Comparison of ENCODE assay signal across 9 cellular contexts in genomic region chr12:127893875-127894635, GRCh38.
DNase-seq lines count a peak whose midpoint lies in the region; ATAC-seq and TF ChIP-seq lines count a peak whose summit lies in the region.
"Had no signal": no experiment of that assay in that cellular context is flagged by ENCODE, and none has a peak within 500 bp of the region (broad histone marks: within the 10 kb centered on the region; RNA-seq: fewer than 3 reads in every experiment).

No MANE protein-coding gene starts in this region.

- no peak overlapping the region for H3K4me3 ChIP-seq in GM12865 (ENCODE audit: low read depth, low read length)

- H3K36me3 Mint-ChIP-seq in chondrocyte (ENCODE audit: low read depth) (no peaks in the 10 kb centered on the region), nephron progenitor cell (ENCODE audit: low read depth) (no peaks in the 10 kb centered on the region)
- H3K36me3 Mint-ChIP-seq in activated CD4-positive, alpha-beta T cell treated with anti-CD3 and anti-CD28 coated beads, Interleukin-2, amount 10 ng/mL, durations not matched to agents 24 days and 14 days (ENCODE audit: low read depth): no peaks in the 10 kb centered on the region
- no peaks in the 10 kb centered on the region for H3K36me3 Mint-ChIP-seq in activated CD8-positive, alpha-beta memory T cell treated with anti-CD3 and anti-CD28 coated beads, Interleukin-2, amount 10 ng/mL, durations not matched to agents 7 days and 5 days

- ATAC-seq in HG02970 (IDR thresholded peaks at IDR 0.05; ENCODE audit: low FRiP score, unreplicated experiment): no peak
- no peak for ATAC-seq in activated CD8-positive, alpha-beta memory T cell treated with anti-CD3 and anti-CD28 coated beads, Interleukin-2, amount 10 ng/mL, durations not matched to agents 7 days and 5 days

- H3K4me3 Mint-ChIP-seq in chondrocyte (ENCODE audit: unreplicated experiment) (no peak overlapping the region), nephron progenitor cell (no peak overlapping the region)
- no peak overlapping the region for H3K4me3 Mint-ChIP-seq in activated CD4-positive, alpha-beta T cell treated with anti-CD3 and anti-CD28 coated beads, Interleukin-2, amount 10 ng/mL, durations not matched to agents 24 days and 14 days
- H3K4me3 Mint-ChIP-seq in activated CD8-positive, alpha-beta memory T cell treated with anti-CD3 and anti-CD28 coated beads, Interleukin-2, amount 10 ng/mL, durations not matched to agents 7 days and 5 days: no peak overlapping the region

- DNase-seq in GM12865 (ENCODE audit: low read depth) (peak; percentile 1), NAMALWA (ENCODE audit: low spot score) (peak; percentile 38), chondrocyte (ENCODE audit: low spot score) (no peak), nephron progenitor cell (peak; percentile 8), SIG-M5 treated with dmso at 0.1 percent for 504 hours (lab: John Stamatoyannopoulos, UW; ENCODE audit: unreplicated experiment) (no peak)
- DNase-seq in activated CD4-positive, alpha-beta T cell treated with anti-CD3 and anti-CD28 coated beads, Interleukin-2, amount 10 ng/mL, durations not matched to agents 24 days and 14 days: no peak
- no peak for DNase-seq in activated CD8-positive, alpha-beta memory T cell treated with anti-CD3 and anti-CD28 coated beads, Interleukin-2, amount 10 ng/mL, durations not matched to agents 7 days and 5 days
- DNase-seq: NCI-H1694 treated with DMSO at 0.1 percent for 48 hours had no signal

- no peak overlapping the region for H3K27ac Mint-ChIP-seq in chondrocyte (ENCODE audit: unreplicated experiment)
- H3K27ac Mint-ChIP-seq in nephron progenitor cell: no peak overlapping the region
- no peak overlapping the region for H3K27ac Mint-ChIP-seq in activated CD4-positive, alpha-beta T cell treated with anti-CD3 and anti-CD28 coated beads, Interleukin-2, amount 10 ng/mL, durations not matched to agents 24 days and 14 days
- no peak overlapping the region for H3K27ac Mint-ChIP-seq in activated CD8-positive, alpha-beta memory T cell treated with anti-CD3 and anti-CD28 coated beads, Interleukin-2, amount 10 ng/mL, durations not matched to agents 7 days and 5 days

- H3K9me3 Mint-ChIP-seq in chondrocyte (ENCODE audit: low read depth) (no peaks in the 10 kb centered on the region), nephron progenitor cell (no peaks in the 10 kb centered on the region)
- peaks cover 3% of the 10 kb centered on the region for H3K9me3 Mint-ChIP-seq in activated CD4-positive, alpha-beta T cell treated with anti-CD3 and anti-CD28 coated beads, Interleukin-2, amount 10 ng/mL, durations not matched to agents 24 days and 14 days
- peaks cover 6% of the 10 kb centered on the region for H3K9me3 Mint-ChIP-seq in activated CD8-positive, alpha-beta memory T cell treated with anti-CD3 and anti-CD28 coated beads, Interleukin-2, amount 10 ng/mL, durations not matched to agents 7 days and 5 days (ENCODE audit: low read depth)

- no peaks in the 10 kb centered on the region for H3K27me3 Mint-ChIP-seq in chondrocyte (ENCODE audit: low read depth)
- peaks cover 10% of the 10 kb centered on the region for H3K27me3 Mint-ChIP-seq in nephron progenitor cell (ENCODE audit: low read depth, poor library complexity)
- H3K27me3 Mint-ChIP-seq in activated CD4-positive, alpha-beta T cell treated with anti-CD3 and anti-CD28 coated beads, Interleukin-2, amount 10 ng/mL, durations not matched to agents 24 days and 14 days: no peaks in the 10 kb centered on the region
- H3K27me3 Mint-ChIP-seq in activated CD8-positive, alpha-beta memory T cell treated with anti-CD3 and anti-CD28 coated beads, Interleukin-2, amount 10 ng/mL, durations not matched to agents 7 days and 5 days: no peaks in the 10 kb centered on the region

- H3K4me1 Mint-ChIP-seq in chondrocyte (ENCODE audit: low read depth) (peaks cover 5% of the 10 kb centered on the region), nephron progenitor cell (no peaks in the 10 kb centered on the region)
- no peaks in the 10 kb centered on the region for H3K4me1 Mint-ChIP-seq in activated CD4-positive, alpha-beta T cell treated with anti-CD3 and anti-CD28 coated beads, Interleukin-2, amount 10 ng/mL, durations not matched to agents 24 days and 14 days
- H3K4me1 Mint-ChIP-seq in activated CD8-positive, alpha-beta memory T cell treated with anti-CD3 and anti-CD28 coated beads, Interleukin-2, amount 10 ng/mL, durations not matched to agents 7 days and 5 days: no peaks in the 10 kb centered on the region

- CTCF ChIA-PET in activated CD8-positive, alpha-beta memory T cell treated with anti-CD3 and anti-CD28 coated beads, Interleukin-2, amount 10 ng/mL, durations not matched to agents 7 days and 5 days (lab: Charles Lee): no interaction called here

- intact Hi-C loops in activated CD4-positive, alpha-beta T cell treated with anti-CD3 and anti-CD28 coated beads, Interleukin-2, amount 10 ng/mL, durations not matched to agents 24 days and 14 days (cut with micrococcal nuclease): no loop called here

- TF ChIP-seq CTCF in GM12865 (IDR thresholded peaks at IDR 0.05; ENCODE audit: insufficient read depth, low read depth, low read length, missing control alignments) (peak; percentile 37), chondrocyte (IDR thresholded peaks at IDR 0.05) (peak; percentile 70), nephron progenitor cell (IDR thresholded peaks at IDR 0.05) (peak; percentile 45)

Comparison
In these comparisons a context has a peak if more than half of its experiments do, and no peak if none do; other contexts are left out.
1. DNase-seq: peak in GM12865 (single experiment), NAMALWA (single experiment) and nephron progenitor cell (single experiment); none in chondrocyte (single experiment), activated CD4-positive, alpha-beta T cell treated with anti-CD3 and anti-CD28 coated beads, Interleukin-2, amount 10 ng/mL, durations not matched to agents 24 days and 14 days (single experiment), activated CD8-positive, alpha-beta memory T cell treated with anti-CD3 and anti-CD28 coated beads, Interleukin-2, amount 10 ng/mL, durations not matched to agents 7 days and 5 days (single experiment) and SIG-M5 treated with dmso at 0.1 percent for 504 hours (single experiment).
2. Peak in every context shown above with its lines, with median percentiles within 50 percentile points of each other: CTCF ChIP-seq.